Comparison of ENCODE assay signal across 27 cellular contexts in the genomic region with DNA sequence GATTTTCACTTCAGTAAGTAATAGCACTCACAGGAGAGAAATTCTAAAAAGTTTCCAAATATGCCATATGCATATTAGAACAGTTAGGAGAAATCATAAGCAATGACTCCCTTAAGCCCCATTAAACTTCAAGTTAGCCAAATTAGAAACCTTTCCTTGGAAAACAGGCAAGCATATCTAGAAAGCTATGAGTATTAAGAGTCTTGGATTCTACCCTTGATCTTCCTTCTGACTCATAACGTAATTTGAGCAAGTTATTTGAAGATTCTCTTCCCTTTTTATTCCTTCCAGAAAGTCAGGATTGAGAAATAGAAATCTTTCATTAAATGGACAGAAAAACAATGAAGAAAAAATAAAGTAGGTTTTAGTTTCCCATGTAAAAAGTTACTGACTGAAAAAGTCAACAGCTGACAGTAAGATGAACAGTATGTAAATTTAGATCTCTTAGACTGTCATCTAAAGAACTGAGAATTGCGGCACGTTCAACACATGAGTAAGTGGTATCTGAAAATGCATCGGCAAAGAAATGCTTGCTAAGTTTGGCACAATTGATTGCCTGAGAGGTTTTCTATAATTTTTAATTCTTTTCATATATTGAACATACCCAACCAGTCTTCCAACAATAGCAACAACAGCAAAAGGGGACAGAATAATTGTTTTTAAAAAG.
DNase-seq lines count a peak whose midpoint lies in the region; ATAC-seq and TF ChIP-seq lines count a peak whose summit lies in the region.
"Had no signal": no experiment of that assay in that cellular context is flagged by ENCODE, and none has a peak within 500 bp of the region (broad histone marks: within the 10 kb centered on the region; RNA-seq: fewer than 3 reads in every experiment).

No MANE protein-coding gene starts in this region.

- intact Hi-C loops in IMR-90 (cut with micrococcal nuclease): loop anchor here (1.0 kb wide), 1 partner anchor 12 kb away; no protein-coding TSS in a partner anchor

- CTCF ChIA-PET in IMR-90 (lab: Yijun Ruan, JAX): interaction anchor here (0.6 kb wide), 1 partner anchor 8 kb away, joined by 3 read pairs; no protein-coding TSS in a partner anchor

- H3K23ac ChIP-seq in IMR-90 (ENCODE audit: low read depth, low read length): no peak overlapping the region

- H2AFZ ChIP-seq in IMR-90 (replicated peaks; ENCODE audit: low read length, poor library complexity) (no peak overlapping the region), osteoblast (ENCODE audit: low read length) (peak overlapping the region; percentile 8)

- BruUV-seq in IMR-90 (replicated peaks; lab: Mats Ljungman, UMichigan): no TSS peak

- in situ Hi-C loops in IMR-90 (cut with MboI; ENCODE audit: low sequenced_read_pairs): no loop called here

- H2BK20ac ChIP-seq in IMR-90 (ENCODE audit: low read depth, low read length): no peak overlapping the region

- no peak overlapping the region for H2BK15ac ChIP-seq in IMR-90 (ENCODE audit: low read depth, low read length)

- no peak overlapping the region for H3K4ac ChIP-seq in IMR-90 (ENCODE audit: low read depth, low read length)

- dilution Hi-C loops in IMR-90 (cut with HindIII; ENCODE audit: low sequenced_read_pairs, unreplicated experiment): no loop called here

- no peak overlapping the region for H3K9ac ChIP-seq in IMR-90 (ENCODE audit: low read depth, low read length)
- peak overlapping the region; percentile 46 for H3K9ac ChIP-seq in adipocyte (ENCODE audit: low read length)

- H2BK5ac ChIP-seq in IMR-90 (ENCODE audit: low read depth, low read length, poor library complexity, severe bottlenecking): no peak overlapping the region

- no peak overlapping the region for H3K56ac ChIP-seq in IMR-90 (ENCODE audit: extremely low read depth, insufficient read depth, low read length)

- TF ChIP-seq RAD21 in IMR-90 (IDR thresholded peaks at IDR 0.05; ENCODE audit: low read length): no peak

- no peak for TF ChIP-seq POLR2A in IMR-90 (IDR thresholded peaks at IDR 0.05; ENCODE audit: low read depth, low read length)

- H3K79me2 ChIP-seq in osteoblast (ENCODE audit: insufficient read depth, low read length): no peaks in the 10 kb centered on the region

- H3K4me3 ChIP-seq in AG09309 (ENCODE audit: control insufficient read depth, low read depth, low read length) (no peak overlapping the region), IMR-90 (ENCODE audit: insufficient read depth, low read depth, low read length) (no peak overlapping the region), adipocyte (ENCODE audit: low read length) (peak overlapping the region; percentile 72), osteoblast (ENCODE audit: insufficient read depth, low read length) (no peak overlapping the region), BE2C (ENCODE audit: low read depth, low read length) (no peak overlapping the region)
- H3K4me3 ChIP-seq: adrenal gland, heart left ventricle, lower lobe of right lung, tibial nerve had no signal

- no peak overlapping the region for H3K4me2 ChIP-seq in IMR-90 (ENCODE audit: low read depth, low read length)
- peak overlapping the region; percentile 35 for H3K4me2 ChIP-seq in osteoblast (ENCODE audit: insufficient read depth, low read length)

- POLR2A ChIA-PET in IMR-90 (lab: Charles Lee; ENCODE audit: unreplicated experiment): interaction anchor here (0.5 kb wide), 1 partner anchor 90 kb away, joined by 7 read pairs; no protein-coding TSS in a partner anchor

- WGBS in IMR-90 (ENCODE audit: extremely low coverage in 2 of 2, insufficient read length in 1 of 2), 2 experiments: no CpG with 5 or more reads among the region's 4 CpGs

- H3K4me1 ChIP-seq in IMR-90 (ENCODE audit: control insufficient read depth, insufficient read depth, low read length) (no peaks in the 10 kb centered on the region), adipocyte (ENCODE audit: control insufficient read depth, insufficient read depth, low read length) (peaks cover 16% of the 10 kb centered on the region), osteoblast (ENCODE audit: insufficient read depth, low read length) (no peaks in the 10 kb centered on the region), BE2C (peaks cover 3% of the 10 kb centered on the region; the same call in 1 of the 2 replicates)
- H3K4me1 ChIP-seq: adrenal gland, Caco-2, heart left ventricle, lower lobe of right lung, tibial nerve had no signal

- no peak overlapping the region for H4K5ac ChIP-seq in IMR-90 (ENCODE audit: low read depth, low read length)

- no peak overlapping the region for H4K8ac ChIP-seq in IMR-90 (ENCODE audit: low read depth in 2 of 2, low read length in 2 of 2)

- DNase-seq in AG09309 (ENCODE audit: low read depth) (peak; percentile 8), IMR-90 (peak; percentile 38), adipocyte (ENCODE audit: low read depth) (peak; percentile 4), osteoblast (ENCODE audit: insufficient read length, low spot score, missing footprints) (no peak), BE2C (no peak)
- DNase-seq in activated CD4-positive, alpha-beta T cell treated with anti-CD3 and anti-CD28 coated beads for 4 hours: no peak
- DNase-seq: ACHN; activated CD4-positive, alpha-beta T cell treated with anti-CD3 and anti-CD28 coated beads for 48 hours; activated T-cell treated with anti-CD3 and anti-CD28 coated beads, Interleukin-2, amount 50 U/mL, for 24 hours; adrenal gland; brain microvascular endothelial cell; C1 segment of cervical spinal cord; Caco-2; DMS79; GF-D8; GOT3; heart left ventricle; lower lobe of right lung; NCI-H1092 treated with DMSO at 0.1 percent for 48 hours; NCI-H2029 treated with DMSO at 0.1 percent for 48 hours; small intestine; stimulated activated CD4-positive, alpha-beta T cell treated with anti-CD3 and anti-CD28 coated beads, Interleukin-2, amount 100 ng/mL, for 24 hours had no signal

- H3K9me1 ChIP-seq in IMR-90 (ENCODE audit: insufficient read depth, low read length): no peaks in the 10 kb centered on the region

- H4K20me1 ChIP-seq in IMR-90 (ENCODE audit: insufficient read depth, low read length) (no peaks in the 10 kb centered on the region), osteoblast (ENCODE audit: insufficient read depth, low read length) (no peaks in the 10 kb centered on the region)

- H3K27ac ChIP-seq in IMR-90 (ENCODE audit: insufficient read depth, low read length) (no peak overlapping the region), osteoblast (ENCODE audit: low read depth, low read length) (no peak overlapping the region)
- H3K27ac ChIP-seq: adrenal gland, brain microvascular endothelial cell, heart left ventricle, lower lobe of right lung, tibial nerve, VCaP had no signal

- H4K91ac ChIP-seq in IMR-90 (ENCODE audit: insufficient read depth, low read depth, low read length): no peak overlapping the region

- no peaks in the 10 kb centered on the region for H3K36me3 ChIP-seq in IMR-90 (ENCODE audit: control insufficient read depth, insufficient read depth, low read length)
- no peaks in the 10 kb centered on the region for H3K36me3 ChIP-seq in adipocyte (ENCODE audit: control insufficient read depth, insufficient read depth, low read length, severe bottlenecking)
- H3K36me3 ChIP-seq in osteoblast (ENCODE audit: insufficient read depth, low read length): no peaks in the 10 kb centered on the region
- no peaks in the 10 kb centered on the region for H3K36me3 ChIP-seq in BE2C
- H3K36me3 ChIP-seq: adrenal gland, brain microvascular endothelial cell, heart left ventricle, lower lobe of right lung, tibial nerve had no signal

- no peak overlapping the region for H2BK120ac ChIP-seq in IMR-90 (ENCODE audit: low read depth, low read length)

- H3K27me3 ChIP-seq in IMR-90 (ENCODE audit: control insufficient read depth, insufficient read depth, low read length): no peaks in the 10 kb centered on the region
- H3K27me3 ChIP-seq in adipocyte (replicated peaks; ENCODE audit: control insufficient read depth, insufficient read depth, low read length): no peaks in the 10 kb centered on the region
- H3K27me3 ChIP-seq in osteoblast (ENCODE audit: insufficient read depth, low read length): no peaks in the 10 kb centered on the region
- H3K27me3 ChIP-seq in BE2C: no peaks in the 10 kb centered on the region
- H3K27me3 ChIP-seq: adrenal gland, brain microvascular endothelial cell, heart left ventricle, tibial nerve had no signal

- no peak overlapping the region for H3K14ac ChIP-seq in IMR-90 (replicated peaks; ENCODE audit: low read depth, low read length)

- H2AK9ac ChIP-seq in IMR-90 (replicated peaks; ENCODE audit: low read depth, low read length, poor library complexity): no peak overlapping the region

- H3K18ac ChIP-seq in IMR-90 (ENCODE audit: low read depth, low read length): no peak overlapping the region

- no peaks in the 10 kb centered on the region for H3K79me1 ChIP-seq in IMR-90 (ENCODE audit: low read depth in 1 of 2, low read length in 2 of 2)

- no peaks in the 10 kb centered on the region for H3K9me3 ChIP-seq in IMR-90 (ENCODE audit: control insufficient read depth, insufficient read depth, low read length)
- H3K9me3 ChIP-seq in adipocyte (ENCODE audit: control insufficient read depth, low read length): no peaks in the 10 kb centered on the region
- H3K9me3 ChIP-seq in osteoblast (ENCODE audit: low read depth, low read length): no peaks in the 10 kb centered on the region
- no peaks in the 10 kb centered on the region for H3K9me3 ChIP-seq in BE2C
- H3K9me3 ChIP-seq: adrenal gland, Caco-2, heart left ventricle, lower lobe of right lung, tibial nerve had no signal

- peak; percentile 21; the same call in 1 of the 2 replicates for ATAC-seq in IMR-90 (ENCODE audit: low read depth)
- ATAC-seq in HG02623 (IDR thresholded peaks at IDR 0.05; ENCODE audit: unreplicated experiment): no peak
- ATAC-seq in GM21529 (IDR thresholded peaks at IDR 0.05; ENCODE audit: unreplicated experiment): no peak
- ATAC-seq: heart left ventricle; lower lobe of right lung; natural killer cell treated with Interleukin-12 subunit alpha and Interleukin-12 subunit beta and Interleukin-15 and Interleukin-18, amount 100 ng/mL, for 72 hours had no signal

- no peak overlapping the region for H2AK5ac ChIP-seq in IMR-90 (ENCODE audit: low read depth, low read length)

- TF ChIP-seq CTCF in AG09309 (IDR thresholded peaks at IDR 0.05; ENCODE audit: control insufficient read depth, insufficient read depth, low read depth, low read length, missing control alignments) (no peak), IMR-90 (conservative IDR thresholded peaks at IDR 0.05; ENCODE audit: low read depth, low read length) (no peak), osteoblast (IDR thresholded peaks at IDR 0.05; ENCODE audit: extremely low read depth, low read depth, low read length) (no peak), BE2C (IDR thresholded peaks at IDR 0.05; ENCODE audit: low read depth, low read length) (no peak)

TF ChIP-seq in IMR-90, 13 proteins besides CTCF, POLR2A, EP300 and RAD21:
- no peak for TF ChIP-seq RCOR1 (IDR thresholded peaks at IDR 0.05; ENCODE audit: insufficient replicate concordance, low read length)
- no peak for TF ChIP-seq CEBPB (IDR thresholded peaks at IDR 0.05; ENCODE audit: low read depth, low read length)

Comparison
In these comparisons a context has a peak if more than half of its experiments do, and no peak if none do; other contexts are left out.
1. DNase-seq: peak in AG09309 (single experiment), IMR-90 (single experiment) and adipocyte (single experiment); none in osteoblast (single experiment), BE2C (single experiment) and activated CD4-positive, alpha-beta T cell treated with anti-CD3 and anti-CD28 coated beads for 4 hours (0 of 2).